Comparison of ENCODE assay signal across 8 cellular contexts in genomic region chr5:138725885-138726457, GRCh38. TPM values are rescaled to one million over a fixed set of nuclear protein-coding genes. Genes with fewer than 3 reads are reported as not detected.
DNase-seq lines count a peak whose midpoint lies in the region; ATAC-seq and TF ChIP-seq lines count a peak whose summit lies in the region.

No MANE protein-coding gene starts in this region.

- no peaks in the 10 kb centered on the region for H3K36me3 ChIP-seq in BLaER1
- H3K36me3 ChIP-seq in parathyroid adenoma (ENCODE audit: control insufficient read depth, insufficient read depth, low read length): no peaks in the 10 kb centered on the region
- no peaks in the 10 kb centered on the region for H3K36me3 ChIP-seq in WERI-Rb-1

- DNase-seq in SW480 (ENCODE audit: low spot score): peak; percentile 46
- DNase-seq in left cardiac atrium: peak; percentile 22
- DNase-seq in SHP77 treated with DMSO at 0.1 percent for 48 hours (lab: John Stamatoyannopoulos, UW): no peak
- no peak for DNase-seq in WERI-Rb-1

- H3K4me2 ChIP-seq in BLaER1 (peak overlapping the region; percentile 71; the same call in 1 of the 2 replicates), parathyroid adenoma (ENCODE audit: low read length) (no peak overlapping the region)

- H3K79me2 ChIP-seq in parathyroid adenoma: no peaks in the 10 kb centered on the region

- TF ChIP-seq CTCF in parathyroid adenoma (IDR thresholded peaks at IDR 0.05) (no peak), WERI-Rb-1 (IDR thresholded peaks at IDR 0.05; ENCODE audit: low read depth, low read length) (no peak)

- H3K4me3 ChIP-seq in BLaER1: no peak overlapping the region
- H3K4me3 ChIP-seq in parathyroid adenoma (ENCODE audit: low read depth, low read length): no peak overlapping the region
- no peak overlapping the region for H3K4me3 ChIP-seq in WERI-Rb-1 (ENCODE audit: low read depth, low read length)

- H3K4me1 ChIP-seq in BLaER1 (peaks cover 49% of the 10 kb centered on the region), parathyroid adenoma (peaks cover 18% of the 10 kb centered on the region)

- ATAC-seq in left cardiac atrium (peak; percentile 71 to 77), GM21528 (IDR thresholded peaks at IDR 0.05; ENCODE audit: low FRiP score, unreplicated experiment) (no peak), GM18520 (IDR thresholded peaks at IDR 0.05; ENCODE audit: unreplicated experiment) (no peak)

- H3K27me3 ChIP-seq in BLaER1: no peaks in the 10 kb centered on the region
- no peaks in the 10 kb centered on the region for H3K27me3 ChIP-seq in parathyroid adenoma (ENCODE audit: control insufficient read depth, insufficient read depth, low read length)
- no peaks in the 10 kb centered on the region for H3K27me3 ChIP-seq in WERI-Rb-1 (ENCODE audit: insufficient read depth, low read depth, severe bottlenecking)

- H3K27ac ChIP-seq in BLaER1: no peak overlapping the region
- peak overlapping the region; percentile 93 for H3K27ac ChIP-seq in parathyroid adenoma
- no peak overlapping the region for H3K27ac ChIP-seq in WERI-Rb-1

- H3K9me3 ChIP-seq in BLaER1 (no peaks in the 10 kb centered on the region), parathyroid adenoma (ENCODE audit: control insufficient read depth, low read length) (no peaks in the 10 kb centered on the region), WERI-Rb-1 (ENCODE audit: severe bottlenecking) (no peaks in the 10 kb centered on the region)

- intact Hi-C loops in left cardiac atrium (cut with DNase I): no loop called here

- H2AFZ ChIP-seq in parathyroid adenoma: peak overlapping the region; percentile 79

- no peak overlapping the region for H3K9ac ChIP-seq in BLaER1
- H3K9ac ChIP-seq in parathyroid adenoma: no peak overlapping the region

- H4K20me1 ChIP-seq in BLaER1: no peaks in the 10 kb centered on the region

RNA-seq across cellular contexts. Expression of gene CTNNA1, which starts 27.3 kb away (rescaled TPM):
- 100 to 1,000 TPM; 259 to 314 TPM for total RNA-seq in left cardiac atrium

Comparison
In these comparisons a context has a peak if more than half of its experiments do, and no peak if none do; other contexts are left out.
1. DNase-seq: peak in SW480 (single experiment) and left cardiac atrium (single experiment); none in SHP77 treated with DMSO at 0.1 percent for 48 hours (single experiment) and WERI-Rb-1 (single experiment).
2. ATAC-seq: peak in left cardiac atrium (2 of 2); none in GM21528 (single experiment) and GM18520 (single experiment).